16 cellular contexts compared by ENCODE assay signal in the genomic region with DNA sequence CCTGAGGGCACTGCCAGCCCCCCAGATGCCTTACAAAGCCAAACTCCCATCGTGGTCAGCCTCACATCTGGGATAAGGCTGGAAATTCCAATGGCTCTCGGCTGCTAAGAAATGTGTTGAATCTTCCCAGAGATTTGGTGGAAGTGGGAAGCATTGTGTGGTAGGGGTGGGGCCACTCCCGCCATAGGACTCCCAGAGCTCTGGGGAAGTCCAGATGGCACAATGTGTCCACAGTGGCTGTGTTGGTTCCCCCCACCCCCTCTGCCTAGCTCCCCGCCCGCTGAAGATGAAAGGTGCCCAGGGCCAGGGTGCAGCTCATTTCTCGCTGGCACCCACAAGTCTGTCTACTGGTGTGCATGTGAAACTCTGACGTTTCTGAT.
DNase-seq lines count a peak whose midpoint lies in the region; ATAC-seq and TF ChIP-seq lines count a peak whose summit lies in the region.
"Had no signal": no experiment of that assay in that cellular context is flagged by ENCODE, and none has a peak within 500 bp of the region (broad histone marks: within the 10 kb centered on the region; RNA-seq: fewer than 3 reads in every experiment).

No MANE protein-coding gene starts in this region.

- H2BK12ac ChIP-seq in H9 (ENCODE audit: insufficient read length, low read depth, low read length), result no peak overlapping the region

- H3K4me1 ChIP-seq in Peyer's patch, result peaks cover 0 to 25% (median 7%) of the 10 kb centered on the region in 4 donors
- peaks cover 0 to 38% of the 10 kb centered on the region in 2 donors for H3K4me1 ChIP-seq in right atrium auricular region
- H3K4me1 ChIP-seq in OCI-LY7 (ENCODE audit: insufficient read depth, low read length, poor library complexity, severe bottlenecking), result no peaks in the 10 kb centered on the region
- no peaks in the 10 kb centered on the region; the same call in 1 of the 2 replicates for H3K4me1 ChIP-seq in H9 (ENCODE audit: insufficient read depth, low read length)

- intact Hi-C loops in sciatic nerve (cut with DNase I), result loop anchor here (10.0 kb wide), 1 partner anchor 78 kb away; no protein-coding TSS in a partner anchor
- intact Hi-C loops in OCI-LY7 (cut with micrococcal nuclease; ENCODE audit: unreplicated experiment), result no loop called here

- H3K9ac ChIP-seq in H9 (ENCODE audit: extremely low read depth, insufficient read length, low read length), result no peak overlapping the region
- H3K9ac ChIP-seq: KMS-11 had no signal

- H3K4me1 Mint-ChIP-seq in H9, result peaks cover 16 to 19% of the 10 kb centered on the region in 2 experiments

- peaks cover 4% of the 10 kb centered on the region in 2 experiments for H3K9me3 Mint-ChIP-seq in H9

- no peak overlapping the region for H2BK120ac ChIP-seq in H9 (ENCODE audit: low read depth, low read length, poor library complexity, severe bottlenecking)

- H3K27me3 ChIP-seq in Peyer's patch (no peaks in the 10 kb centered on the region), right atrium auricular region (no peaks in the 10 kb centered on the region), H9 (ENCODE audit: insufficient read depth, low read length) (no peaks in the 10 kb centered on the region)
- H3K27me3 ChIP-seq: body of pancreas had no signal

- H2AFZ ChIP-seq in OCI-LY7 (ENCODE audit: low read length) (no peak overlapping the region), H9 (ENCODE audit: low read length) (no peak overlapping the region)
- H2AFZ ChIP-seq: PC-9 had no signal

- H2BK15ac ChIP-seq in H9 (ENCODE audit: low read depth, low read length), result no peak overlapping the region

- no peak overlapping the region for H3K56ac ChIP-seq in H9 (ENCODE audit: insufficient read length, low read depth, low read length)

- H4K8ac ChIP-seq in H9 (replicated peaks; ENCODE audit: insufficient read length, low read depth, low read length), result no peak overlapping the region

- H3K36me3 Mint-ChIP-seq in H9 (ENCODE audit: insufficient read depth in 1 of 3, low read depth in 3 of 3), result peaks cover 0 to 4% (median 0%) of the 10 kb centered on the region in 3 experiments; a peak in 4 of 7 replicates

- no peaks in the 10 kb centered on the region for H3K79me1 ChIP-seq in H9 (ENCODE audit: insufficient read depth, low read depth, low read length, poor library complexity, severe bottlenecking)

- H4K91ac ChIP-seq in H9 (ENCODE audit: insufficient read length, low read depth, low read length), result no peak overlapping the region

- H3K14ac ChIP-seq in H9 (ENCODE audit: insufficient read depth, low read length), result no peak overlapping the region

- H2AK5ac ChIP-seq in H9 (ENCODE audit: insufficient read length, low read length), result no peak overlapping the region

- no CpG with 5 or more reads among the region's 7 CpGs for WGBS in H9 (ENCODE audit: extremely low coverage, insufficient read length, low lambda C conversion rate)

- TF ChIP-seq POLR2A in Peyer's patch (IDR thresholded peaks at IDR 0.05), result no peak
- TF ChIP-seq POLR2A in GM18505 (IDR thresholded peaks at IDR 0.05; ENCODE audit: borderline replicate concordance, extremely low read depth, insufficient read depth, insufficient read length), result no peak

- H2BK20ac ChIP-seq in H9 (ENCODE audit: low read depth, low read length, poor library complexity, severe bottlenecking), result no peak overlapping the region

- H2BK5ac ChIP-seq in H9 (ENCODE audit: insufficient read length, low read length), result no peak overlapping the region

- BruUV-seq in OCI-LY7 (replicated peaks; lab: Mats Ljungman, UMichigan), result no TSS peak

- H3K27ac ChIP-seq in Peyer's patch (peak overlapping the region in 2 of 4 donors; percentile 16 to 48), right atrium auricular region (peak overlapping the region; percentile 63 to 71), OCI-LY7 (ENCODE audit: low read depth, low read length, poor library complexity, severe bottlenecking) (no peak overlapping the region), H9 (ENCODE audit: insufficient read length, low read depth, low read length) (no peak overlapping the region)
- H3K27ac ChIP-seq: body of pancreas, KMS-11, PC-9 had no signal

- no peak overlapping the region for H3K4ac ChIP-seq in H9 (ENCODE audit: low read depth, low read length)

- H3K4me3 ChIP-seq in AG10803 (ENCODE audit: low read length) (no peak overlapping the region), Peyer's patch (no peak overlapping the region), right atrium auricular region (no peak overlapping the region), OCI-LY7 (ENCODE audit: low read depth, low read length, poor library complexity, severe bottlenecking) (no peak overlapping the region)
- H3K4me3 ChIP-seq: body of pancreas, PC-9 had no signal

- no peak overlapping the region for H3K4me3 Mint-ChIP-seq in H9

- no peaks in the 10 kb centered on the region for H3K9me2 ChIP-seq in OCI-LY7 (ENCODE audit: insufficient read depth, low read length)

- H3K36me3 ChIP-seq in Peyer's patch (no peaks in the 10 kb centered on the region), right atrium auricular region (no peaks in the 10 kb centered on the region), OCI-LY7 (ENCODE audit: insufficient read depth, low read length) (no peaks in the 10 kb centered on the region)

- POLR2A ChIA-PET in OCI-LY7 (lab: Charles Lee), result no interaction called here

- DNase-seq in AG10803 (ENCODE audit: low read depth), result peak; percentile 76
- DNase-seq in Peyer's patch, result peak in 2 of 3 donors; percentile 51 to 68
- DNase-seq in right atrium auricular region (ENCODE audit: low spot score), result no peak
- DNase-seq in sciatic nerve (ENCODE audit: low spot score), result no peak
- DNase-seq in NCI-H1417 treated with DMSO at 0.1 percent for 48 hours (lab: John Stamatoyannopoulos, UW), result no peak
- no peak for DNase-seq in OCI-LY7 (ENCODE audit: low spot score)
- DNase-seq in H9, result no peak
- DNase-seq: ACHN; activated CD4-positive, CD25-positive, alpha-beta regulatory T cell treated with anti-CD3 and anti-CD28 coated beads, Interleukin-2, amount 50 U/mL, for 72 hours; activated naive CD4-positive, alpha-beta T cell; effector CD4-positive, alpha-beta T cell; NCI-H446; PC-9 had no signal

- H3K9me3 ChIP-seq in Peyer's patch (no peaks in the 10 kb centered on the region), right atrium auricular region (peaks cover 0 to 2% of the 10 kb centered on the region in 2 donors), OCI-LY7 (ENCODE audit: low read length) (no peaks in the 10 kb centered on the region), H9 (ENCODE audit: control insufficient read depth, low read depth, low read length) (no peaks in the 10 kb centered on the region)
- H3K9me3 ChIP-seq: body of pancreas had no signal

- CTCF ChIA-PET in OCI-LY7 (lab: Charles Lee; ENCODE audit: unreplicated experiment), result no interaction called here

- H3K23ac ChIP-seq in H9 (ENCODE audit: insufficient read length, low read depth, low read length), result no peak overlapping the region

- H3T11ph ChIP-seq in H9 (ENCODE audit: low read length), result no peak overlapping the region

- H3K27ac Mint-ChIP-seq in H9, result peak overlapping the region in 1 of 3 experiments; percentile 44; a peak in 2 of 7 replicates

- no peak overlapping the region for H3K4me2 ChIP-seq in OCI-LY7 (ENCODE audit: low read length)
- H3K4me2 ChIP-seq in H9 (ENCODE audit: insufficient read depth, insufficient read length, low read length), result no peak overlapping the region
- H3K4me2 ChIP-seq: KMS-11, PC-9 had no signal

- no peak overlapping the region for H4K5ac ChIP-seq in H9 (ENCODE audit: insufficient read length, low read depth, low read length)

- TF ChIP-seq CTCF in AG10803 (conservative IDR thresholded peaks at IDR 0.05; ENCODE audit: low read length), result no peak
- TF ChIP-seq CTCF in Peyer's patch (IDR thresholded peaks at IDR 0.05), result no peak
- TF ChIP-seq CTCF in right atrium auricular region (IDR thresholded peaks at IDR 0.05), result no peak
- TF ChIP-seq CTCF in OCI-LY7 (conservative IDR thresholded peaks at IDR 0.05; ENCODE audit: low read length), result no peak
- no peak for TF ChIP-seq CTCF in H9 (conservative IDR thresholded peaks at IDR 0.05)

- H3K79me2 ChIP-seq in OCI-LY7 (ENCODE audit: insufficient read depth, low read depth, low read length) (no peaks in the 10 kb centered on the region), H9 (ENCODE audit: insufficient read depth, low read length) (no peaks in the 10 kb centered on the region)

- ATAC-seq in sciatic nerve, result peak; percentile 36
- no peak for ATAC-seq in GM18505 (IDR thresholded peaks at IDR 0.05; ENCODE audit: unreplicated experiment)
- ATAC-seq: body of pancreas had no signal

- H4K20me1 ChIP-seq in OCI-LY7 (ENCODE audit: insufficient read depth, low read length) (no peaks in the 10 kb centered on the region), H9 (ENCODE audit: control insufficient read depth, insufficient read depth, insufficient read length) (no peaks in the 10 kb centered on the region)

- no peaks in the 10 kb centered on the region for H3K23me2 ChIP-seq in H9 (ENCODE audit: insufficient read length, low read depth, low read length, poor library complexity, severe bottlenecking)

- H3K27me3 Mint-ChIP-seq in H9 (ENCODE audit: low read depth), result peaks cover 2% of the 10 kb centered on the region

- no peak overlapping the region for H3K18ac ChIP-seq in H9 (ENCODE audit: insufficient read length, low read depth, low read length)

Comparison
In these comparisons a context has a peak if more than half of its experiments do, and no peak if none do; other contexts are left out.
1. DNase-seq: peak in AG10803 (single experiment) and Peyer's patch (2 of 3); none in right atrium auricular region (single experiment), sciatic nerve (single experiment), NCI-H1417 treated with DMSO at 0.1 percent for 48 hours (single experiment), OCI-LY7 (single experiment) and H9 (single experiment).
2. H3K27ac ChIP-seq: peak in right atrium auricular region (2 of 2); none in OCI-LY7 (single experiment) and H9 (single experiment).